18 cellular contexts compared by ENCODE assay signal in genomic region chr11:7611411-7611810, GRCh38.
DNase-seq lines count a peak whose midpoint lies in the region; ATAC-seq and TF ChIP-seq lines count a peak whose summit lies in the region.
"Had no signal": no experiment of that assay in that cellular context is flagged by ENCODE, and none has a peak within 500 bp of the region (broad histone marks: within the 10 kb centered on the region; RNA-seq: fewer than 3 reads in every experiment).

No MANE protein-coding gene starts in this region.

- H3K4me2 ChIP-seq in PC-9 = peak overlapping the region; percentile 74
- H3K4me2 ChIP-seq in hepatocyte = peak overlapping the region; percentile 56
- no peak overlapping the region for H3K4me2 ChIP-seq in trophoblast cell (ENCODE audit: low read length)
- H3K4me2 ChIP-seq: BLaER1 had no signal

- H3K4me1 ChIP-seq in Caco-2 = peaks cover 66% of the 10 kb centered on the region
- H3K4me1 ChIP-seq in PC-9 (replicated peaks; ENCODE audit: insufficient read depth) = peaks cover 48% of the 10 kb centered on the region
- peaks cover 41% of the 10 kb centered on the region for H3K4me1 ChIP-seq in hepatocyte (ENCODE audit: insufficient read depth)
- H3K4me1 ChIP-seq in trophoblast cell (ENCODE audit: control insufficient read depth in 1 of 2, insufficient read depth in 2 of 2, low read length in 2 of 2) = peaks cover 12 to 15% of the 10 kb centered on the region in 2 experiments
- H3K4me1 ChIP-seq in aorta (ENCODE audit: control insufficient read depth in 1 of 2, insufficient read depth in 2 of 2, low read length in 2 of 2) = peaks cover 0 to 5% of the 10 kb centered on the region in 2 donors
- H3K4me1 ChIP-seq: BLaER1 had no signal

- H3K27me3 ChIP-seq in Caco-2 (replicated peaks; ENCODE audit: control insufficient read depth, insufficient read depth, low read length) (no peaks in the 10 kb centered on the region), PC-9 (ENCODE audit: insufficient read depth, low read depth) (no peaks in the 10 kb centered on the region), hepatocyte (no peaks in the 10 kb centered on the region), trophoblast cell (ENCODE audit: insufficient read depth, low read length) (no peaks in the 10 kb centered on the region), aorta (ENCODE audit: control insufficient read depth in 1 of 2, insufficient read depth in 2 of 2, low read length in 1 of 2) (no peaks in the 10 kb centered on the region)
- H3K27me3 ChIP-seq: BLaER1, MG63 had no signal

- H3K36me3 ChIP-seq in Caco-2 (ENCODE audit: control insufficient read depth, insufficient read depth, low read length) (peaks cover 7% of the 10 kb centered on the region), PC-9 (ENCODE audit: low read depth) (no peaks in the 10 kb centered on the region), hepatocyte (replicated peaks; ENCODE audit: insufficient read depth, low read depth) (no peaks in the 10 kb centered on the region), trophoblast cell (ENCODE audit: control insufficient read depth in 1 of 2, insufficient read depth in 2 of 2, low read length in 2 of 2) (peaks cover 0 to 2% of the 10 kb centered on the region in 2 experiments), aorta (ENCODE audit: control insufficient read depth in 1 of 2, insufficient read depth in 2 of 2, low read length in 1 of 2) (no peaks in the 10 kb centered on the region)
- H3K36me3 ChIP-seq: MG63 had no signal

- H2AK5ac ChIP-seq in trophoblast cell (ENCODE audit: low read length) = no peak overlapping the region

- H3K9ac ChIP-seq in trophoblast cell (ENCODE audit: low read length) = no peak overlapping the region
- H3K9ac ChIP-seq: BLaER1 had no signal

- no peaks in the 10 kb centered on the region for H3K9me2 ChIP-seq in PC-9 (ENCODE audit: insufficient read depth)
- H3K9me2 ChIP-seq in hepatocyte (replicated peaks; ENCODE audit: insufficient read depth) = no peaks in the 10 kb centered on the region

- POLR2A ChIA-PET in Caco-2 (lab: Charles Lee) = interaction anchor here (0.7 kb wide), 1 partner anchor 40 kb away, joined by 3 read pairs; no protein-coding TSS in a partner anchor
- POLR2A ChIA-PET in PC-9 (lab: Charles Lee; ENCODE audit: unreplicated experiment) = no interaction called here

- no peaks in the 10 kb centered on the region for H4K20me1 ChIP-seq in PC-9 (ENCODE audit: insufficient read depth)
- H4K20me1 ChIP-seq in hepatocyte (ENCODE audit: insufficient read depth, poor library complexity, severe bottlenecking) = no peaks in the 10 kb centered on the region
- H4K20me1 ChIP-seq: BLaER1 had no signal

- H3K4me3 ChIP-seq in Caco-2 (ENCODE audit: low read depth, low read length) = no peak overlapping the region
- H3K4me3 ChIP-seq in PC-9 = no peak overlapping the region
- H3K4me3 ChIP-seq in hepatocyte = no peak overlapping the region
- no peak overlapping the region for H3K4me3 ChIP-seq in trophoblast cell (ENCODE audit: low read depth, low read length)
- no peak overlapping the region for H3K4me3 ChIP-seq in aorta (ENCODE audit: low read length in 2 of 2)
- H3K4me3 ChIP-seq: BLaER1, MG63, SK-N-MC had no signal

- H3K4me3 Mint-ChIP-seq in Caco-2 (ENCODE audit: unreplicated experiment) = peak overlapping the region; percentile 61
- H3K4me3 Mint-ChIP-seq: CD4-positive, alpha-beta memory T cell had no signal

- no peak overlapping the region for H4K91ac ChIP-seq in trophoblast cell (ENCODE audit: low read depth, low read length)

- H3K18ac ChIP-seq in trophoblast cell (ENCODE audit: low read length) = no peak overlapping the region

- peaks cover 4% of the 10 kb centered on the region for H3K79me1 ChIP-seq in trophoblast cell (ENCODE audit: low read length)

- H3K79me2 ChIP-seq in PC-9 (ENCODE audit: low read depth) = no peaks in the 10 kb centered on the region; the same call in 1 of the 2 replicates
- H3K79me2 ChIP-seq in hepatocyte = peaks cover 56% of the 10 kb centered on the region
- no peaks in the 10 kb centered on the region for H3K79me2 ChIP-seq in trophoblast cell (ENCODE audit: control insufficient read depth, insufficient read depth, low read length, poor library complexity)

- 81% methylated on average over 1 of the region's 1 CpG for WGBS in hepatocyte (ENCODE audit: low lambda C conversion rate, missing lambda C conversion rate)
- no CpG with 5 or more reads among the region's 1 CpG for WGBS in trophoblast cell (ENCODE audit: extremely low coverage, insufficient coverage, insufficient read length)
- 79 to 84% methylated on average over 1 of the region's 1 CpG for WGBS in aorta, 2 donors

- H2BK5ac ChIP-seq in trophoblast cell (ENCODE audit: low read depth, low read length, poor library complexity) = no peak overlapping the region

- H2BK12ac ChIP-seq in trophoblast cell (ENCODE audit: low read length) = no peak overlapping the region

- no TSS peak for BruUV-seq in Caco-2 (replicated peaks; lab: Mats Ljungman, UMichigan)
- BruUV-seq in PC-9 (replicated peaks; lab: Mats Ljungman, UMichigan) = no TSS peak

- no peaks in the 10 kb centered on the region for H3K9me3 ChIP-seq in Caco-2
- H3K9me3 ChIP-seq in PC-9 (ENCODE audit: insufficient read depth, low read depth) = no peaks in the 10 kb centered on the region
- H3K9me3 ChIP-seq in hepatocyte (ENCODE audit: low read depth) = no peaks in the 10 kb centered on the region
- no peaks in the 10 kb centered on the region for H3K9me3 ChIP-seq in trophoblast cell (ENCODE audit: insufficient read depth, low read depth, low read length)
- H3K9me3 ChIP-seq in aorta (ENCODE audit: control insufficient read depth, low read length) = no peaks in the 10 kb centered on the region
- H3K9me3 ChIP-seq: BLaER1, MG63 had no signal

- H3F3A ChIP-seq in PC-9 (ENCODE audit: insufficient read depth, low read depth) = peaks cover 36% of the 10 kb centered on the region

- no peak overlapping the region for H2AFZ ChIP-seq in PC-9
- no peak overlapping the region for H2AFZ ChIP-seq in hepatocyte
- no peak overlapping the region for H2AFZ ChIP-seq in trophoblast cell (ENCODE audit: insufficient read depth, low read length, poor library complexity)

- H3K9me3 Mint-ChIP-seq in Caco-2 (ENCODE audit: unreplicated experiment) = no peaks in the 10 kb centered on the region
- H3K9me3 Mint-ChIP-seq: CD4-positive, alpha-beta memory T cell had no signal

- CTCF ChIA-PET in Caco-2 (lab: Charles Lee) = interaction anchor here (0.7 to 1.5 kb wide), 2 partner anchors 40 to 66 kb away, joined by 3 to 9 read pairs; no protein-coding TSS in a partner anchor
- CTCF ChIA-PET in PC-9 (lab: Charles Lee) = interaction anchor here (0.6 kb wide), 1 partner anchor 1743 kb away, joined by 3 read pairs; no protein-coding TSS in a partner anchor

- no peak for DNase-seq in Caco-2
- DNase-seq in PC-9 = peak in 1 of 2 experiments; percentile 61
- no peak for DNase-seq in hepatocyte (ENCODE audit: low spot score)
- DNase-seq in trophoblast cell = peak; percentile 37 to 75
- DNase-seq in cortex of kidney (lab: John Stamatoyannopoulos, UW) = no peak
- no peak for DNase-seq in mucosa of gallbladder (ENCODE audit: low spot score)
- no peak for DNase-seq in epidermal melanocyte (ENCODE audit: insufficient read length, low spot score)
- no peak for DNase-seq in aorta
- DNase-seq: CD4-positive, alpha-beta memory T cell; MG63; NCI-H1092; NCI-H1436 treated with DMSO at 0.1 percent for 48 hours; NCI-H2029 treated with DMSO at 0.1 percent for 48 hours; NCI-H748 treated with DMSO at 0.1 percent for 48 hours; NK-92 treated with Interleukin-12 subunit alpha and Interleukin-12 subunit beta, amount 100 ng/mL, for 24 hours; SHP77 had no signal

- no peak overlapping the region for H3K4ac ChIP-seq in trophoblast cell (ENCODE audit: low read depth, low read length)

- no peak overlapping the region for H3K23ac ChIP-seq in trophoblast cell (ENCODE audit: low read length)

- no peak overlapping the region for H4K8ac ChIP-seq in trophoblast cell (ENCODE audit: low read depth, low read length)

- no peak for ATAC-seq in aorta (ENCODE audit: low FRiP score)

- H3K27ac Mint-ChIP-seq in Caco-2 (ENCODE audit: unreplicated experiment) = peak overlapping the region; percentile 73
- H3K27ac Mint-ChIP-seq: CD4-positive, alpha-beta memory T cell had no signal

- H3K27ac ChIP-seq in PC-9 (peak overlapping the region; percentile 85), hepatocyte (peak overlapping the region; percentile 85), trophoblast cell (ENCODE audit: low read depth, low read length) (no peak overlapping the region), aorta (ENCODE audit: low read depth in 1 of 2, low read length in 2 of 2) (no peak overlapping the region)
- H3K27ac ChIP-seq: BLaER1, SK-N-MC had no signal

- H3K14ac ChIP-seq in trophoblast cell (ENCODE audit: low read length) = no peak overlapping the region

- intact Hi-C loops in Caco-2 (cut with micrococcal nuclease; ENCODE audit: unreplicated experiment) = no loop called here
- intact Hi-C loops in PC-9 (cut with micrococcal nuclease; ENCODE audit: unreplicated experiment) = loop anchor here (5.0 kb wide), 1 partner anchor 46 kb away; no protein-coding TSS in a partner anchor
- intact Hi-C loops in aorta (cut with DNase I) = no loop called here

- H2BK120ac ChIP-seq in trophoblast cell (ENCODE audit: insufficient read depth, low read length, poor library complexity) = no peak overlapping the region

- H3K27me3 Mint-ChIP-seq in Caco-2 (ENCODE audit: insufficient read depth, unreplicated experiment) = no peaks in the 10 kb centered on the region
- H3K27me3 Mint-ChIP-seq: CD4-positive, alpha-beta memory T cell had no signal

- no peak for TF ChIP-seq CTCF in Caco-2 (IDR thresholded peaks at IDR 0.05; ENCODE audit: insufficient read depth in 1 of 2, low read depth in 1 of 2, low read length in 1 of 2, severe bottlenecking in 1 of 2, unreplicated experiment in 1 of 2)
- TF ChIP-seq CTCF in PC-9 (conservative IDR thresholded peaks at IDR 0.05) = no peak
- TF ChIP-seq CTCF in hepatocyte (IDR thresholded peaks at IDR 0.05; ENCODE audit: poor library complexity) = no peak

- no peak overlapping the region for H4K12ac ChIP-seq in trophoblast cell (ENCODE audit: low read depth, low read length)

- peaks cover 64% of the 10 kb centered on the region for H3K36me3 Mint-ChIP-seq in Caco-2 (ENCODE audit: insufficient read depth, unreplicated experiment)

- H3K4me1 Mint-ChIP-seq in Caco-2 (ENCODE audit: low read depth, unreplicated experiment) = peaks cover 40% of the 10 kb centered on the region
- H3K4me1 Mint-ChIP-seq: CD4-positive, alpha-beta memory T cell had no signal

Comparison
In these comparisons a context has a peak if more than half of its experiments do, and no peak if none do; other contexts are left out.
1. DNase-seq: peak in trophoblast cell (2 of 2); none in Caco-2 (0 of 2), hepatocyte (single experiment), cortex of kidney (single experiment), mucosa of gallbladder (single experiment), epidermal melanocyte (single experiment) and aorta (0 of 2).
2. H3K27ac ChIP-seq: peak in PC-9 (single experiment) and hepatocyte (single experiment); none in trophoblast cell (single experiment) and aorta (0 of 2).